ENCODE assay signal across 1 cellular context in genomic region chr16:86755571-86756006, GRCh38.
TF ChIP-seq lines count a peak whose summit lies in the region.

No MANE protein-coding gene starts in this region.

TF ChIP-seq in K562, 482 proteins besides CTCF, POLR2A, EP300 and RAD21:
- TF ChIP-seq NFIC (IDR thresholded peaks at IDR 0.05) (peak; percentile 68), ZNF146 (CRISPR knock-in tag; IDR thresholded peaks at IDR 0.05; ENCODE audit: unreplicated experiment) (no peak)
